8 cellular contexts compared by ENCODE assay signal in genomic region chr9:101028346-101029299, GRCh38. TPM values are rescaled to one million over a fixed set of nuclear protein-coding genes. Genes with fewer than 3 reads are reported as not detected.
A peak's percentile ranks its signal among the peaks of the same experiment; 100 is the strongest.
DNase-seq lines count a peak whose midpoint lies in the region; ATAC-seq and TF ChIP-seq lines count a peak whose summit lies in the region.

Gene PLPPR1, plus strand, starts transcription at chr9:101028727.

- TF ChIP-seq POLR2A in body of pancreas (IDR thresholded peaks at IDR 0.05): peak in 2 of 3 donors; percentile 25

- POLR2A ChIA-PET in GM10248 (lab: Yijun Ruan, JAX): no interaction called here
- POLR2A ChIA-PET in T-cell (lab: Charles Lee): no interaction called here

- in situ Hi-C loops in GM13977 (cut with MboI; ENCODE audit: low pct_unique_long_range_greater_than_20kb, low sequenced_read_pairs, unreplicated experiment): no loop called here

- ATAC-seq in body of pancreas (peak; percentile 88), T-cell (replicated peaks in 1 of 4) (no peak)

- DNase-seq in GM10248 (ENCODE audit: extremely low spot score) (peak; percentile 10), NCI-H2227 (lab: John Stamatoyannopoulos, UW; ENCODE audit: unreplicated experiment) (peak; percentile 88), body of pancreas (peak; percentile 65 to 89 (median 78)), inferior parietal cortex (ENCODE audit: extremely low spot score) (peak; percentile 81), GM13977 (ENCODE audit: low spot score) (no peak), T-cell (no peak)
- DNase-seq in effector memory CD4-positive, alpha-beta T cell: no peak

- intact Hi-C loops in body of pancreas (cut with DNase I): no loop called here

- no peak within 1 kb of the TSS for H3K4me3 Mint-ChIP-seq in T-cell

- H3K27me3 ChIP-seq in body of pancreas (peaks cover 0 to 4% of the 10 kb centered on the region in 2 donors), skeletal muscle tissue (ENCODE audit: control insufficient read depth in 3 of 3, insufficient read depth in 3 of 3, low read length in 3 of 3) (peaks cover 27 to 39% (median 36%) of the 10 kb centered on the region in 3 donors)
- H3K27me3 ChIP-seq in effector memory CD4-positive, alpha-beta T cell (replicated peaks; ENCODE audit: control insufficient read depth, insufficient read depth, low read length, poor library complexity, severe bottlenecking): no peaks in the 10 kb centered on the region

- H3K27ac Mint-ChIP-seq in T-cell: no peak within 1 kb of the TSS

- H3K27me3 Mint-ChIP-seq in T-cell: peaks cover 43 to 48% of the 10 kb centered on the region in 2 donors

- H3K4me1 Mint-ChIP-seq in T-cell: no peaks in the 10 kb centered on the region

- CTCF ChIA-PET in GM10248 (lab: Yijun Ruan, JAX) (no interaction called here), T-cell (lab: Charles Lee) (no interaction called here)

- H3K36me3 ChIP-seq in body of pancreas (replicated peaks in 1 of 2; ENCODE audit: insufficient read depth in 1 of 2, low read depth in 2 of 2): no peaks in the 10 kb centered on the region
- no peaks in the 10 kb centered on the region for H3K36me3 ChIP-seq in skeletal muscle tissue (ENCODE audit: control insufficient read depth in 3 of 3, insufficient read depth in 3 of 3, low read length in 3 of 3)
- H3K36me3 ChIP-seq in effector memory CD4-positive, alpha-beta T cell (ENCODE audit: control insufficient read depth, insufficient read depth, low read length): no peaks in the 10 kb centered on the region

- peak within 1 kb of the TSS in 1 of 4 donors; percentile 7 for H3K27ac ChIP-seq in body of pancreas
- H3K27ac ChIP-seq in skeletal muscle tissue (ENCODE audit: low read depth, low read length): no peak within 1 kb of the TSS
- no peak within 1 kb of the TSS for H3K27ac ChIP-seq in effector memory CD4-positive, alpha-beta T cell (ENCODE audit: insufficient read depth, low read length, poor library complexity, severe bottlenecking)

- H3K4me3 ChIP-seq in body of pancreas: peak within 1 kb of the TSS; percentile 1 to 56
- peak within 1 kb of the TSS; percentile 59 to 72 (median 69) for H3K4me3 ChIP-seq in skeletal muscle tissue (ENCODE audit: low read length in 3 of 3)
- no peak within 1 kb of the TSS for H3K4me3 ChIP-seq in effector memory CD4-positive, alpha-beta T cell (ENCODE audit: insufficient read depth, low read depth, low read length, poor library complexity, severe bottlenecking)

- H3K9me3 Mint-ChIP-seq in T-cell: peaks cover 0 to 6% (median under 1%) of the 10 kb centered on the region in 3 donors

- WGBS in body of pancreas, 2 donors: 1 to 2% methylated on average over 22 to 89 of the region's 89 CpGs

- peaks cover 19% of the 10 kb centered on the region for H3K4me1 ChIP-seq in body of pancreas
- H3K4me1 ChIP-seq in skeletal muscle tissue (ENCODE audit: control insufficient read depth in 3 of 3, insufficient read depth in 3 of 3, low read length in 3 of 3): peaks cover 3 to 15% (median 7%) of the 10 kb centered on the region in 3 donors
- no peaks in the 10 kb centered on the region for H3K4me1 ChIP-seq in effector memory CD4-positive, alpha-beta T cell (ENCODE audit: control insufficient read depth, insufficient read depth, low read length, poor library complexity, severe bottlenecking)

- H3K9ac ChIP-seq in skeletal muscle tissue (ENCODE audit: low read depth in 1 of 3, low read length in 3 of 3): peak within 1 kb of the TSS in 2 of 3 donors; percentile 10 to 37

- TF ChIP-seq CTCF in GM10248 (IDR thresholded peaks at IDR 0.05; ENCODE audit: control extremely low read depth, extremely low read depth, low read depth, missing control alignments): no peak
- TF ChIP-seq CTCF in body of pancreas (IDR thresholded peaks at IDR 0.05): no peak
- no peak for TF ChIP-seq CTCF in GM13977 (IDR thresholded peaks at IDR 0.05; ENCODE audit: extremely low read depth, insufficient read depth, missing control alignments)

- H3K9me3 ChIP-seq in body of pancreas: no peaks in the 10 kb centered on the region
- no peaks in the 10 kb centered on the region for H3K9me3 ChIP-seq in skeletal muscle tissue (ENCODE audit: control insufficient read depth in 3 of 3, low read length in 3 of 3)
- no peaks in the 10 kb centered on the region for H3K9me3 ChIP-seq in effector memory CD4-positive, alpha-beta T cell (ENCODE audit: control insufficient read depth, low read length)

- no peaks in the 10 kb centered on the region for H3K36me3 Mint-ChIP-seq in T-cell

RNA-seq across cellular contexts. Expression of gene PLPPR1, which starts in this region (rescaled TPM):
- total RNA-seq in body of pancreas (under 1 TPM in 1 of 2 donors, not detected in 1; 0.26 TPM), skeletal muscle tissue (6.3 TPM), T-cell (not detected)

Comparison
In these comparisons a context has a peak if more than half of its experiments do, and no peak if none do; other contexts are left out.
1. Peak in DNase-seq, ATAC-seq and H3K4me3 ChIP-seq in body of pancreas; RNA of the gene not detected or under 1 TPM.
2. DNase-seq: peak in GM10248 (single experiment), NCI-H2227 (single experiment) and inferior parietal cortex (single experiment); none in GM13977 (single experiment), effector memory CD4-positive, alpha-beta T cell (0 of 3) and T-cell (0 of 34).